8 cellular contexts compared by ENCODE assay signal in the genomic region with DNA sequence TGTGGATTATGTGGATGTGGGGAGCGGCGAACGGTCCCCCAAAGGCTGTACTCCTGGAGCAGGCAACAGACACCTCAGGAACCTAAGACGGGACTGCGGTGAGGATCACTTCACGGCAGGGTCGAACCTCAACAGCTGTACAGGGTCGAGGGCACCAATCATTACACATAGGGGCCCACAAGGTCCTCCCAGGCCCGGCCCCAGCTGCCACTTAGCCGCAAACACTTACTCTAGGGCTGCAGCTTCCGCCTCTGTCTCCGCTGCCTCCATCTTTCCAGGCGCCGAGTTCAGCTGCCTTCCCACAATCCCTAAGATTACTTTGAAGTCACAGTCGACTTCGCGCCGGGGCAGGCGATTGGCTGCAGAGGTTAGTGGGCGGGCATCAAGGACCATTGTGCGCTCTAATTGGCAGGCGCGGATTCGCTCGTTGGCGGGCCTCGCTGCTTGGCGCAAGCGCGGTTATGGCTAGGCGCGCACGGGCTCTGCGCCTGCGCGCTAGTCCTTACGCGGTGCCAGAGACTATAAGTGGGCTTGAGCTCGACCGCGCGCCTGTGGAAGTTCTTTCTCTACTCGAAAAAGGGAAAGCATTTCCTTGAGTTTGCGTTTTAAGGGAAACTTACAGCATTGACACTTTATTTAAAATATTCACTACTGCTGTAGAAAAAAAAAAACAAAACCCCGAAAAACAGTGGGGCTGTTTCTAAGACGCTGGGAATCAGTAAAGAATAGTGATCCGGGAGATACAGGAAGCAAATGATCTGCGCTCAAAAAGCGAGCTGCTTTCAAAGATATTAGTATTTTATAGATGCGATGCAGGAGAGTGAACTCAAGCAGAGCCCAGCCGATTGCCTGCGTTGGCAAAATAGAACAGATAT. TPM values are rescaled to one million over a fixed set of nuclear protein-coding genes. Genes with fewer than 3 reads are reported as not detected.
DNase-seq lines count a peak whose midpoint lies in the region; ATAC-seq and TF ChIP-seq lines count a peak whose summit lies in the region.

ZWINT (minus strand) TSS at position 293 of the 875 bp plus-strand sequence; CDS start at position 270, 23 bp downstream.

- no peaks in the 10 kb centered on the region for H3K9me3 ChIP-seq in left lung

- TF ChIP-seq CTCF in CD14-positive monocyte (IDR thresholded peaks at IDR 0.05), result no peak
- no peak for TF ChIP-seq CTCF in left lung (IDR thresholded peaks at IDR 0.05)

- intact Hi-C loops in CD14-positive monocyte (cut with micrococcal nuclease) (no loop called here), left lung (cut with DNase I) (no loop called here)

- peak within 1 kb of the TSS; percentile 92 to 96 for H3K4me3 Mint-ChIP-seq in CD14-positive monocyte

- DNase-seq in CD14-positive monocyte (ENCODE audit: low spot score) (peak; percentile 89), NCI-H748 (lab: John Stamatoyannopoulos, UW; ENCODE audit: unreplicated experiment) (peak; percentile 96), dermis blood vessel endothelial cell (peak; percentile 98), left lung (peak; percentile 97)
- DNase-seq in activated CD4-positive, alpha-beta T cell treated with anti-CD3 and anti-CD28 coated beads, Interleukin-2, amount 50 U/mL, for 1 hour, result peak; percentile 91
- DNase-seq in stimulated activated CD4-positive, alpha-beta T cell treated with anti-CD3 and anti-CD28 coated beads, Interleukin-2, amount 100 ng/mL, for 4 hours (ENCODE audit: low read depth), result peak; percentile 88

- H3K27me3 ChIP-seq in left lung, result no peaks in the 10 kb centered on the region

- ATAC-seq in GM19395 (IDR thresholded peaks at IDR 0.05; ENCODE audit: unreplicated experiment), result peak; percentile 99
- ATAC-seq in HG03558 (IDR thresholded peaks at IDR 0.05; ENCODE audit: extremely low read depth, unreplicated experiment), result peak; percentile 99
- peak; percentile 100 for ATAC-seq in left lung

- no peaks in the 10 kb centered on the region for H3K36me3 ChIP-seq in left lung

- H3K27ac ChIP-seq in left lung, result peak within 1 kb of the TSS; percentile 59 to 65

- peaks cover 0 to 3% (median 0%) of the 10 kb centered on the region in 7 donors for H3K9me3 Mint-ChIP-seq in CD14-positive monocyte

- peaks cover 5 to 10% of the 10 kb centered on the region in 2 donors for H3K4me1 ChIP-seq in left lung

- peak within 1 kb of the TSS; percentile 63 to 64 for H3K4me3 ChIP-seq in left lung

- H3K4me1 Mint-ChIP-seq in CD14-positive monocyte, result peaks cover 25% of the 10 kb centered on the region

- peak within 1 kb of the TSS; percentile 16 to 90 (median 70) for H3K27ac Mint-ChIP-seq in CD14-positive monocyte

- peaks cover 0 to 1% (median 0%) of the 10 kb centered on the region in 3 donors for H3K27me3 Mint-ChIP-seq in CD14-positive monocyte (ENCODE audit: low read depth in 3 of 3)

- peaks cover 7 to 21% of the 10 kb centered on the region in 2 donors for H3K36me3 Mint-ChIP-seq in CD14-positive monocyte

RNA-seq across cellular contexts. Expression of gene ZWINT, which starts in this region (rescaled TPM):
- polyA plus RNA-seq in CD14-positive monocyte, result 1 to 10 TPM in 1 of 2 donors, under 1 TPM in 1; 0.43 to 1.1 TPM
- total RNA-seq in dermis blood vessel endothelial cell, result 28.8 and 67.1 TPM in 2 replicates
- 10 to 100 TPM; 15.3 to 15.7 TPM for total RNA-seq in left lung

Comparison
In these comparisons a context has a peak if more than half of its experiments do, and no peak if none do; other contexts are left out.
1. Peak in every context shown above with its lines: DNase-seq, ATAC-seq, H3K4me3 ChIP-seq and H3K27ac ChIP-seq.